In the genomic region with DNA sequence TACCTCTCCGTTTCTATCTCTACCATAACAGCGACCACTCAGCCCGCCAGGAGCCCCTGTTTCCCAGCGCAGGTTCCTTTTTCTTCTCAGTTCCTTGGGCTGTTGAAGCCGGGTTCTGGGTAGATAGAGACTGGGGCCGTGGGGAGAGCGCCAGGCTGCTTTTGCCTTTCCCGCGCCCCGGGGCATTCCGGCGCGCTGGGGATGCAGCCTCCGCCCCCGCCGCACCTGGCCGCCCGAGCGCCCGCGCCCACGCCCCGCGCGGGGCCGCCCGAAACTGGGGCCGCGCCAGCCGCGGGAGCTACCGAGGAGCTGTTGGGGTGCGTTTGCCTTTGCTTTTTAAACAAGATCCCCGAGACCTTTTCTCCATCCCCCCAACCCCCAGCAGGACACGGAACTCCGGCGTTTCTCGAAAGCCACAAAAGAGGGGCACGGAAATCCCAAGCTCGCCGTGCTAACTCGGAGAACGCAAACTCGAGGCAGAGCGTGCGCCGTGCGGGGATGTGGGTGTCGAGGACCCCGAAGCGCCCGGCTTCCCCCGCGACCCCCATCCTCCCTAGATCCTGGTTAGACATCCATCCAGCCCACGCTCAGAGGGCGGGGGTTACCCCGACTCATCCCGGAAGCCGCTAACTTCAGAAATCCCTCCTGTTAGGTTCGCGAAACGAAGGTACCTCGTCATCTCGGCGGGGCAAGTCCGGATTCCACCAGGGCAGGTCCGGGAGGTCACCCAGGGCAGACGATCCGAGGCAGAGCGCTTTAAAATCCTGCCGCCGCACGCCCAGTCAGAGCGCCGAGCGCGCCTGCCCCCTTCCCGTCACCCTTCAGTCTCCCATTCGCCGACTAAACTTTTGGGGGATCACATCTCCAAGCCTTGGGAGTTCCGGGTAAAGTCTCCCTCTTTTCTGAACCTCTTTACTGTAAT, we compare ENCODE assay signal across 8 cellular contexts. TPM values are rescaled to one million over a fixed set of nuclear protein-coding genes. Genes with fewer than 3 reads are reported as not detected.
DNase-seq lines count a peak whose midpoint lies in the region; ATAC-seq, FAIRE-seq and TF ChIP-seq lines count a peak whose summit lies in the region.

No MANE protein-coding gene starts in this region.

- intact Hi-C loops in endothelial cell of umbilical vein (cut with micrococcal nuclease) = loop anchor here (1.0 to 5.0 kb wide), 4 partner anchors 141 to 550 kb away; a partner anchor contains a TSS

- no peak for TF ChIP-seq CTCF in endothelial cell of umbilical vein (IDR thresholded peaks at IDR 0.05; ENCODE audit: extremely low read depth in 1 of 2, insufficient read depth in 1 of 2, low read depth in 1 of 2, low read length in 2 of 2)
- no peak for TF ChIP-seq CTCF in neural crest cell (conservative IDR thresholded peaks at IDR 0.05)

- H3K4me3 ChIP-seq in endothelial cell of umbilical vein (replicated peaks in 1 of 3; ENCODE audit: insufficient read depth in 1 of 3, low read depth in 1 of 3, low read length in 3 of 3) = no peak overlapping the region

- no peaks in the 10 kb centered on the region for H3K9me1 ChIP-seq in endothelial cell of umbilical vein (replicated peaks; ENCODE audit: control insufficient read depth, extremely low read depth, insufficient read depth, low read length)

- peak overlapping the region; percentile 73 for H3K4me3 Mint-ChIP-seq in T-helper 1 cell treated with Interleukin-12 subunit alpha and Interleukin-12 subunit beta and Interleukin-4 antibody, amounts not matched to agents 30 μg/mL and 1 μg/mL, for 36 hours
- H3K4me3 Mint-ChIP-seq in neural crest cell = peak overlapping the region; percentile 92

- H3K36me3 Mint-ChIP-seq in T-helper 1 cell treated with Interleukin-12 subunit alpha and Interleukin-12 subunit beta and Interleukin-4 antibody, amounts not matched to agents 30 μg/mL and 1 μg/mL, for 36 hours (ENCODE audit: low read depth) = no peaks in the 10 kb centered on the region
- no peaks in the 10 kb centered on the region for H3K36me3 Mint-ChIP-seq in neural crest cell (ENCODE audit: low read depth)

- no peak overlapping the region for H3K27ac Mint-ChIP-seq in T-helper 1 cell treated with Interleukin-12 subunit alpha and Interleukin-12 subunit beta and Interleukin-4 antibody, amounts not matched to agents 30 μg/mL and 1 μg/mL, for 36 hours
- no peak overlapping the region for H3K27ac Mint-ChIP-seq in neural crest cell (ENCODE audit: unreplicated experiment)

- H3K4me1 ChIP-seq in endothelial cell of umbilical vein (ENCODE audit: control insufficient read depth, extremely low read depth, insufficient read depth, low read length) = peaks cover 9% of the 10 kb centered on the region

- CTCF ChIA-PET in endothelial cell of umbilical vein (lab: Charles Lee) = interaction anchor here (0.5 to 4.6 kb wide), 4 partner anchors 10 to 958 kb away, joined by 3 to 30 read pairs (median 6); no protein-coding TSS in a partner anchor

- no peak for ATAC-seq in GM18873 (IDR thresholded peaks at IDR 0.05; ENCODE audit: low FRiP score, unreplicated experiment)

- FAIRE-seq in endothelial cell of umbilical vein (lab: Jason Lieb, UNC) = no peak

- no peaks in the 10 kb centered on the region for H3K79me2 ChIP-seq in endothelial cell of umbilical vein (ENCODE audit: control insufficient read depth, insufficient read depth, low read length)

- H3K4me2 ChIP-seq in endothelial cell of umbilical vein (ENCODE audit: insufficient read depth, low read length) = peak overlapping the region; percentile 68

- H3K27ac ChIP-seq in endothelial cell of umbilical vein (ENCODE audit: insufficient read depth, low read depth, low read length) = no peak overlapping the region

- H3K9me3 Mint-ChIP-seq in T-helper 1 cell treated with Interleukin-12 subunit alpha and Interleukin-12 subunit beta and Interleukin-4 antibody, amounts not matched to agents 30 μg/mL and 1 μg/mL, for 36 hours = no peaks in the 10 kb centered on the region
- H3K9me3 Mint-ChIP-seq in neural crest cell = no peaks in the 10 kb centered on the region

- dilution Hi-C loops in endothelial cell of umbilical vein (cut with MboI; ENCODE audit: extremely low pct_ligation_motif_present, low sequenced_read_pairs) = no loop called here

- H3K4me1 Mint-ChIP-seq in T-helper 1 cell treated with Interleukin-12 subunit alpha and Interleukin-12 subunit beta and Interleukin-4 antibody, amounts not matched to agents 30 μg/mL and 1 μg/mL, for 36 hours (ENCODE audit: low read depth) = peaks cover 8% of the 10 kb centered on the region
- H3K4me1 Mint-ChIP-seq in neural crest cell = peaks cover 8% of the 10 kb centered on the region

- no peak overlapping the region for H3K9ac ChIP-seq in endothelial cell of umbilical vein (replicated peaks; ENCODE audit: extremely low read depth, insufficient read depth, low read length)

- H3K27me3 Mint-ChIP-seq in T-helper 1 cell treated with Interleukin-12 subunit alpha and Interleukin-12 subunit beta and Interleukin-4 antibody, amounts not matched to agents 30 μg/mL and 1 μg/mL, for 36 hours (ENCODE audit: low read depth) = peaks cover 86% of the 10 kb centered on the region
- peaks cover 89% of the 10 kb centered on the region for H3K27me3 Mint-ChIP-seq in neural crest cell (ENCODE audit: low read depth)

- H4K20me1 ChIP-seq in endothelial cell of umbilical vein (replicated peaks; ENCODE audit: control insufficient read depth, extremely low read depth, insufficient read depth, low read length) = no peaks in the 10 kb centered on the region

- H3K36me3 ChIP-seq in endothelial cell of umbilical vein (ENCODE audit: control insufficient read depth in 2 of 2, extremely low read depth in 1 of 2, insufficient read depth in 2 of 2, low read length in 2 of 2) = no peaks in the 10 kb centered on the region

- no TSS peak for BruUV-seq in endothelial cell of umbilical vein (replicated peaks; lab: Mats Ljungman, UMichigan)

- no peak for TF ChIP-seq POLR2A in endothelial cell of umbilical vein (IDR thresholded peaks at IDR 0.05; ENCODE audit: low read depth, low read length)

- peak; percentile 24 for DNase-seq in activated naive CD4-positive, alpha-beta T cell treated with Interleukin-2 at 50 U/mL for 16 hours
- no peak for DNase-seq in activated naive CD4-positive, alpha-beta T cell (lab: John Stamatoyannopoulos, UW)
- no peak for DNase-seq in endothelial cell of umbilical vein (ENCODE audit: low read depth, low spot score)
- peak; percentile 6 for DNase-seq in neural crest cell (ENCODE audit: low read depth, low spot score)
- DNase-seq in RKO (ENCODE audit: low spot score) = no peak
- no peak for DNase-seq in COLO829 (ENCODE audit: low spot score)

- POLR2A ChIA-PET in endothelial cell of umbilical vein (lab: Charles Lee) = no interaction called here

- H3K27me3 ChIP-seq in endothelial cell of umbilical vein (ENCODE audit: control insufficient read depth in 2 of 2, insufficient read depth in 2 of 2, low read length in 2 of 2) = peaks cover 39 to 58% of the 10 kb centered on the region in 2 experiments

- H3K9me3 ChIP-seq in endothelial cell of umbilical vein (replicated peaks; ENCODE audit: control insufficient read depth, insufficient read depth, low read length) = no peaks in the 10 kb centered on the region

- no peak overlapping the region for H2AFZ ChIP-seq in endothelial cell of umbilical vein (ENCODE audit: low read depth, low read length)

TF ChIP-seq in endothelial cell of umbilical vein, 7 proteins besides CTCF, POLR2A, EP300 and RAD21:
- TF ChIP-seq POLR2AphosphoS5 (IDR thresholded peaks at IDR 0.05; ENCODE audit: insufficient read depth, low read depth, low read length) (no peak), EZH2 (IDR thresholded peaks at IDR 0.05; ENCODE audit: borderline replicate concordance, low read depth, low read length, severe bottlenecking) (peak; percentile 86)

RNA-seq across cellular contexts. Expression of a gene that starts 1.0 kb away (rescaled TPM):
- not detected in 2 replicates for total RNA-seq in endothelial cell of umbilical vein
- polyA plus RNA-seq in endothelial cell of umbilical vein = not detected in 2 replicates
- polyA plus RNA-seq in endothelial cell of umbilical vein (2011; cell fraction: cytosol; rRNA removed) = 0.17 TPM in 1 of 2 replicates, not detected in the other
- polyA plus RNA-seq in endothelial cell of umbilical vein (2011; cell fraction: nucleus; rRNA removed) = 0.15 and 0.20 TPM in 2 replicates
- polyA plus RNA-seq in endothelial cell of umbilical vein (2012) = not detected in 2 replicates
- 0.30 TPM in 1 of 2 replicates, not detected in the other for polyA minus RNA-seq in endothelial cell of umbilical vein
- polyA minus RNA-seq in endothelial cell of umbilical vein (2011; cell fraction: cytosol; rRNA and poly(A)+ RNA removed) = not detected
- 0.48 TPM in 1 of 2 replicates, not detected in the other for polyA minus RNA-seq in endothelial cell of umbilical vein (2011; cell fraction: nucleus; rRNA and poly(A)+ RNA removed)
- total RNA-seq in neural crest cell = 2.6 and 2.7 TPM in 2 replicates

Comparison
In these comparisons a context has a peak if more than half of its experiments do, and no peak if none do; other contexts are left out.
1. DNase-seq: peak in activated naive CD4-positive, alpha-beta T cell treated with Interleukin-2 at 50 U/mL for 16 hours (single experiment) and neural crest cell (single experiment); none in activated naive CD4-positive, alpha-beta T cell (0 of 4), endothelial cell of umbilical vein (single experiment), RKO (single experiment) and COLO829 (single experiment).